Comparison of ENCODE assay signal across 31 cellular contexts in the genomic region with DNA sequence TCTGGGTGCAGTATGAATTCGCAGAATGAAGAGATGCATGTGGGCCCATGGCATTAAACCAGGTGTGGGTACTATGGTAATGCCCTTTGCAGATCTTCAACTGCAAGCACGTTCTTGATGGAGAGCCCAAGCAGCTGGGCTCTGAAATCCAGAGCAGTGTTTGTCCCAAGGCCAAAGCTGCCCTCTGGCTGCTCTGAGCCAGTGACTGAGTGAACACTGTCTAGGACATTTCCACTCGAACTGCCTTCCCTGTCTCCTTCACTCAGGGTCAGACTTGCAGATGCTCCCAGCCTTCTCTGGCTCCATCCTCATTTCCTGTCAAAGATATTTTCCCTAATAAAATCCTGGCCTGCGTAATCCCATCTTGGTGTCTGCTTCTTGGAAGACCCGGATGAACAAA.
A peak's percentile ranks its signal among the peaks of the same experiment; 100 is the strongest.
DNase-seq lines count a peak whose midpoint lies in the region; ATAC-seq, FAIRE-seq and TF ChIP-seq lines count a peak whose summit lies in the region.
"Had no signal": no experiment of that assay in that cellular context is flagged by ENCODE, and none has a peak within 500 bp of the region (broad histone marks: within the 10 kb centered on the region; RNA-seq: fewer than 3 reads in every experiment).

No MANE protein-coding gene starts in this region.

- H2AFZ ChIP-seq in HepG2 (ENCODE audit: low read length): no peak overlapping the region

- TF ChIP-seq EP300 in esophagus muscularis mucosa (IDR thresholded peaks at IDR 0.05) (no peak), HepG2 (IDR thresholded peaks at IDR 0.05; ENCODE audit: low read depth in 2 of 2, low read length in 2 of 2) (no peak), HepG2 (CRISPR knock-in tag; IDR thresholded peaks at IDR 0.05; ENCODE audit: borderline replicate concordance) (no peak)

- TF ChIP-seq CTCF in coronary artery (IDR thresholded peaks at IDR 0.05): no peak
- TF ChIP-seq CTCF in esophagus muscularis mucosa (IDR thresholded peaks at IDR 0.05): no peak
- TF ChIP-seq CTCF in HepG2 (CRISPR knock-in tag; IDR thresholded peaks at IDR 0.05): no peak

- ATAC-seq in HepG2: no peak
- ATAC-seq: A549; CD8-positive, alpha-beta T cell had no signal

- H3K4me1 ChIP-seq in esophagus muscularis mucosa: no peaks in the 10 kb centered on the region
- no peaks in the 10 kb centered on the region for H3K4me1 ChIP-seq in HepG2 (ENCODE audit: insufficient read depth, low read length)
- H3K4me1 ChIP-seq: A549, BE2C, BLaER1, Caco-2 had no signal

- H3K27ac ChIP-seq in coronary artery: no peak overlapping the region
- no peak overlapping the region for H3K27ac ChIP-seq in esophagus muscularis mucosa (replicated peaks in 1 of 4)
- H3K27ac ChIP-seq in HepG2 (ENCODE audit: extremely low read length, insufficient read depth, low read length): no peak overlapping the region
- H3K27ac ChIP-seq: 22Rv1; A549; BLaER1; BLaER1 treated with 17β-estradiol and CSF1 and Interleukin-3, amounts not matched to agents 10 nM and 100 nM; C4-2B had no signal

- CTCF ChIA-PET in HepG2 (lab: Yijun Ruan, JAX; ENCODE audit: low intra/inter-chr PET ratio, low total read pairs): no interaction called here

- H3K9ac ChIP-seq in HepG2 (ENCODE audit: insufficient read depth, low read depth, low read length): no peak overlapping the region
- H3K9ac ChIP-seq: BLaER1; BLaER1 treated with 17β-estradiol and CSF1 and Interleukin-3, amounts not matched to agents 10 nM and 100 nM had no signal

- no peak overlapping the region for H3K4me2 ChIP-seq in HepG2 (ENCODE audit: low read depth, low read length)
- H3K4me2 ChIP-seq: A549; BLaER1; BLaER1 treated with 17β-estradiol and CSF1 and Interleukin-3, amounts not matched to agents 10 nM and 100 nM had no signal

- in situ Hi-C loops in HepG2 (cut with HindIII; ENCODE audit: extremely low pct_ligation_motif_present, low pct_unique_long_range_greater_than_20kb): no loop called here

- BruUV-seq in HepG2 (replicated peaks; lab: Mats Ljungman, UMichigan): no TSS peak

- H3K27me3 ChIP-seq in esophagus muscularis mucosa (peaks cover 0 to 3% (median 0%) of the 10 kb centered on the region in 4 donors), HepG2 (ENCODE audit: control insufficient read depth in 1 of 2, insufficient read depth in 2 of 2, low read length in 2 of 2) (no peaks in the 10 kb centered on the region)
- H3K27me3 ChIP-seq: BLaER1; BLaER1 treated with 17β-estradiol and CSF1 and Interleukin-3, amounts not matched to agents 10 nM and 100 nM had no signal

- no peaks in the 10 kb centered on the region for H4K20me1 ChIP-seq in HepG2 (ENCODE audit: insufficient read depth, low read length)
- H4K20me1 ChIP-seq: BLaER1; BLaER1 treated with 17β-estradiol and CSF1 and Interleukin-3, amounts not matched to agents 10 nM and 100 nM had no signal

- no peak for FAIRE-seq in HepG2 (lab: Jason Lieb, UNC)
- FAIRE-seq: A204.1, A549, D721Med had no signal

- no peak for TF ChIP-seq RAD21 in HepG2 (CRISPR knock-in tag; IDR thresholded peaks at IDR 0.05)

- peaks cover 0 to 14% (median 8%) of the 10 kb centered on the region in 4 donors for H3K9me3 ChIP-seq in esophagus muscularis mucosa
- no peaks in the 10 kb centered on the region for H3K9me3 ChIP-seq in HepG2 (ENCODE audit: low read length)
- H3K9me3 ChIP-seq: BE2C had no signal

- DNase-seq in coronary artery (ENCODE audit: low spot score) (peak; percentile 38), esophagus muscularis mucosa (ENCODE audit: extremely low spot score) (peak; percentile 70), HepG2 (ENCODE audit: low spot score) (no peak), retina (no peak)
- DNase-seq: 8988T; ACHN; AML-193; BE2C; C1 segment of cervical spinal cord; Caco-2; Calu3; CD4-positive, alpha-beta memory T cell; CD4-positive, alpha-beta T cell; CD4-positive, CD25-positive, alpha-beta regulatory T cell; CD8-positive, alpha-beta memory T cell; CD8-positive, alpha-beta T cell; COR-L47; DMS 273 treated with DMSO at 0.1 percent for 48 hours; DMS153; DMS53; DMS79; DMS79 treated with DMSO at 0.1 percent for 48 hours; DND-41; EL had no signal

- intact Hi-C loops in esophagus muscularis mucosa (cut with DNase I) (no loop called here), HepG2 (cut with micrococcal nuclease; ENCODE audit: unreplicated experiment) (no loop called here)

- POLR2A ChIA-PET in HepG2 (lab: Yijun Ruan, JAX): no interaction called here

- H3K36me3 ChIP-seq in esophagus muscularis mucosa: no peaks in the 10 kb centered on the region
- H3K36me3 ChIP-seq in HepG2 (replicated peaks in 1 of 2; ENCODE audit: control insufficient read depth in 1 of 2, insufficient read depth in 2 of 2, low read length in 2 of 2): no peaks in the 10 kb centered on the region
- H3K36me3 ChIP-seq: BE2C; BLaER1; BLaER1 treated with 17β-estradiol and CSF1 and Interleukin-3, amounts not matched to agents 10 nM and 100 nM had no signal

- H3K4me3 ChIP-seq in coronary artery (no peak overlapping the region), esophagus muscularis mucosa (no peak overlapping the region), HepG2 (replicated peaks in 1 of 3; ENCODE audit: insufficient read depth in 1 of 3, low read depth in 2 of 3, low read length in 3 of 3) (no peak overlapping the region)
- H3K4me3 ChIP-seq: A549; BLaER1; BLaER1 treated with 17β-estradiol and CSF1 and Interleukin-3, amounts not matched to agents 10 nM and 100 nM had no signal

- TF ChIP-seq POLR2A in esophagus muscularis mucosa (IDR thresholded peaks at IDR 0.05; ENCODE audit: low read depth) (no peak), HepG2 (IDR thresholded peaks at IDR 0.05; ENCODE audit: insufficient read depth in 1 of 2, low read depth in 2 of 2, low read length in 2 of 2) (no peak)

- 91% methylated on average over 5 of the region's 5 CpGs for WGBS in esophagus muscularis mucosa
- WGBS in HepG2 (ENCODE audit: low lambda C conversion rate): 48% methylated on average over 4 of the region's 5 CpGs

- H3K79me2 ChIP-seq in HepG2 (ENCODE audit: insufficient read depth, low read length): no peaks in the 10 kb centered on the region

TF ChIP-seq in HepG2, 621 proteins besides CTCF, POLR2A, EP300 and RAD21:
- TF ChIP-seq ZNF556 (CRISPR knock-in tag; IDR thresholded peaks at IDR 0.05; ENCODE audit: borderline replicate concordance): no peak
- no peak for TF ChIP-seq RBM39 (IDR thresholded peaks at IDR 0.05; ENCODE audit: low read depth, low read length, poor library complexity, severe bottlenecking)
- TF ChIP-seq, protein P1, sequence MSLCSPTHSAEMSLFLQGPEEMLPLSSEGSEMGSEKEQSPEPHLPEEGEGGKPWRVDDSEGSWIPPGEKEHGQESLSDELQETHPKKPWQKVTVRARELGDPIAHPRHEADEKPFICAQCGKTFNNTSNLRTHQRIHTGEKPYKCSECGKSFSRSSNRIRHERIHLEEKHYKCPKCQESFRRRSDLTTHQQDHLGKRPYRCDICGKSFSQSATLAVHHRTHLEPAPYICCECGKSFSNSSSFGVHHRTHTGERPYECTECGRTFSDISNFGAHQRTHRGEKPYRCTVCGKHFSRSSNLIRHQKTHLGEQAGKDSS (CRISPR knock-in tag; IDR thresholded peaks at IDR 0.05; ENCODE audit: borderline replicate concordance, low read depth): no peak
- no peak for TF ChIP-seq ZMYM2 (CRISPR knock-in tag; IDR thresholded peaks at IDR 0.05)
- TF ChIP-seq, protein P2, sequence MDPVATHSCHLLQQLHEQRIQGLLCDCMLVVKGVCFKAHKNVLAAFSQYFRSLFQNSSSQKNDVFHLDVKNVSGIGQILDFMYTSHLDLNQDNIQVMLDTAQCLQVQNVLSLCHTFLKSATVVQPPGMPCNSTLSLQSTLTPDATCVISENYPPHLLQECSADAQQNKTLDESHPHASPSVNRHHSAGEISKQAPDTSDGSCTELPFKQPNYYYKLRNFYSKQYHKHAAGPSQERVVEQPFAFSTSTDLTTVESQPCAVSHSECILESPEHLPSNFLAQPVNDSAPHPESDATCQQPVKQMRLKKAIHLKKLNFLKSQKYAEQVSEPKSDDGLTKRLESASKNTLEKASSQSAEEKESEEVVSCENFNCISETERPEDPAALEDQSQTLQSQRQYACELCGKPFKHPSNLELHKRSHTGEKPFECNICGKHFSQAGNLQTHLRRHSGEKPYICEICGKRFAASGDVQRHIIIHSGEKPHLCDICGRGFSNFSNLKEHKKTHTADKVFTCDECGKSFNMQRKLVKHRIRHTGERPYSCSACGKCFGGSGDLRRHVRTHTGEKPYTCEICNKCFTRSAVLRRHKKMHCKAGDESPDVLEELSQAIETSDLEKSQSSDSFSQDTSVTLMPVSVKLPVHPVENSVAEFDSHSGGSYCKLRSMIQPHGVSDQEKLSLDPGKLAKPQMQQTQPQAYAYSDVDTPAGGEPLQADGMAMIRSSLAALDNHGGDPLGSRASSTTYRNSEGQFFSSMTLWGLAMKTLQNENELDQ (CRISPR knock-in tag; IDR thresholded peaks at IDR 0.05; ENCODE audit: borderline replicate concordance): no peak
- TF ChIP-seq, protein P3, sequence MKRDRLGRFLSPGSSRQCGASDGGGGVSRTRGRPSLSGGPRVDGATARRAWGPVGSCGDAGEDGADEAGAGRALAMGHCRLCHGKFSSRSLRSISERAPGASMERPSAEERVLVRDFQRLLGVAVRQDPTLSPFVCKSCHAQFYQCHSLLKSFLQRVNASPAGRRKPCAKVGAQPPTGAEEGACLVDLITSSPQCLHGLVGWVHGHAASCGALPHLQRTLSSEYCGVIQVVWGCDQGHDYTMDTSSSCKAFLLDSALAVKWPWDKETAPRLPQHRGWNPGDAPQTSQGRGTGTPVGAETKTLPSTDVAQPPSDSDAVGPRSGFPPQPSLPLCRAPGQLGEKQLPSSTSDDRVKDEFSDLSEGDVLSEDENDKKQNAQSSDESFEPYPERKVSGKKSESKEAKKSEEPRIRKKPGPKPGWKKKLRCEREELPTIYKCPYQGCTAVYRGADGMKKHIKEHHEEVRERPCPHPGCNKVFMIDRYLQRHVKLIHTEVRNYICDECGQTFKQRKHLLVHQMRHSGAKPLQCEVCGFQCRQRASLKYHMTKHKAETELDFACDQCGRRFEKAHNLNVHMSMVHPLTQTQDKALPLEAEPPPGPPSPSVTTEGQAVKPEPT (CRISPR knock-in tag; IDR thresholded peaks at IDR 0.05; ENCODE audit: low read depth): no peak
- no peak for TF ChIP-seq NAIF1 (CRISPR knock-in tag; IDR thresholded peaks at IDR 0.05; ENCODE audit: borderline replicate concordance)
- no peak for TF ChIP-seq NFYC (CRISPR knock-in tag; IDR thresholded peaks at IDR 0.05)
- no peak for TF ChIP-seq SIX4 (CRISPR knock-in tag; IDR thresholded peaks at IDR 0.05)
- no peak for TF ChIP-seq ZNF260 (CRISPR knock-in tag; IDR thresholded peaks at IDR 0.05; ENCODE audit: borderline replicate concordance, low read depth)
- TF ChIP-seq CBX2 (IDR thresholded peaks at IDR 0.05; ENCODE audit: low read depth, low read length): no peak
- TF ChIP-seq CBX2 (CRISPR knock-in tag; IDR thresholded peaks at IDR 0.05; ENCODE audit: low read depth): no peak
- TF ChIP-seq XBP1 (CRISPR knock-in tag; IDR thresholded peaks at IDR 0.05): no peak
- no peak for TF ChIP-seq TEAD3 (CRISPR knock-in tag; optimal IDR thresholded peaks at IDR 0.05; ENCODE audit: borderline replicate concordance)
- no peak for TF ChIP-seq ZNF33B (CRISPR knock-in tag; IDR thresholded peaks at IDR 0.05)

Comparison
In these comparisons a context has a peak if more than half of its experiments do, and no peak if none do; other contexts are left out.
1. DNase-seq: peak in coronary artery (single experiment) and esophagus muscularis mucosa (single experiment); none in HepG2 (single experiment) and retina (single experiment).